ENCODE assay signal across 8 cellular contexts in genomic region chr2:11343344-11343625, GRCh38. TPM values are rescaled to one million over a fixed set of nuclear protein-coding genes. Genes with fewer than 3 reads are reported as not detected.
A peak's percentile ranks its signal among the peaks of the same experiment; 100 is the strongest.
DNase-seq lines count a peak whose midpoint lies in the region; ATAC-seq and TF ChIP-seq lines count a peak whose summit lies in the region.

No MANE protein-coding gene starts in this region.

- no peaks in the 10 kb centered on the region for H3K36me3 ChIP-seq in BE2C
- H3K36me3 ChIP-seq in KOPT-K1 (ENCODE audit: insufficient read depth, low read length): no peaks in the 10 kb centered on the region
- no peaks in the 10 kb centered on the region for H3K36me3 ChIP-seq in duodenal mucosa (ENCODE audit: control insufficient read depth in 1 of 2, insufficient read depth in 2 of 2, low read length in 2 of 2)

- TF ChIP-seq CTCF in BE2C (IDR thresholded peaks at IDR 0.05; ENCODE audit: low read depth, low read length): no peak

- H3K4me1 Mint-ChIP-seq in natural killer cell treated with Interleukin-12 subunit alpha and Interleukin-12 subunit beta and Interleukin-15 and Interleukin-18, amount 100 ng/mL, for 72 hours (ENCODE audit: low read depth in 2 of 2): peaks cover 13 to 18% of the 10 kb centered on the region in 2 donors

- no peaks in the 10 kb centered on the region for H3K4me1 ChIP-seq in BE2C
- peaks cover 28 to 32% of the 10 kb centered on the region in 2 donors for H3K4me1 ChIP-seq in duodenal mucosa (ENCODE audit: control insufficient read depth in 1 of 2, insufficient read depth in 2 of 2, low read length in 2 of 2)

- H3K4me3 ChIP-seq in BE2C (ENCODE audit: low read depth, low read length): peak overlapping the region; percentile 75
- peak overlapping the region; percentile 95 to 98 for H3K4me3 ChIP-seq in duodenal mucosa (ENCODE audit: low read depth in 1 of 2, low read length in 2 of 2)

- peaks cover 5% of the 10 kb centered on the region for H3K36me3 Mint-ChIP-seq in natural killer cell treated with Interleukin-12 subunit alpha and Interleukin-12 subunit beta and Interleukin-15 and Interleukin-18, amount 100 ng/mL, for 72 hours

- DNase-seq in BE2C: no peak
- no peak for DNase-seq in natural killer cell treated with Interleukin-12 subunit alpha and Interleukin-12 subunit beta and Interleukin-15 and Interleukin-18, amount 100 ng/mL, for 72 hours (ENCODE audit: low spot score)
- DNase-seq in anterior cingulate cortex (lab: John Stamatoyannopoulos, UW): no peak
- no peak for DNase-seq in hippocampal formation (lab: John Stamatoyannopoulos, UW)
- DNase-seq in stimulated activated CD8-positive, alpha-beta memory T cell treated with anti-CD3 and anti-CD28 coated beads, Interleukin-4, amount 100 ng/mL, for 48 hours: no peak

- H3K27ac Mint-ChIP-seq in natural killer cell treated with Interleukin-12 subunit alpha and Interleukin-12 subunit beta and Interleukin-15 and Interleukin-18, amount 100 ng/mL, for 72 hours: peak overlapping the region; percentile 77 to 93

- no peaks in the 10 kb centered on the region for H3K27me3 ChIP-seq in BE2C
- no peaks in the 10 kb centered on the region for H3K27me3 ChIP-seq in duodenal mucosa (ENCODE audit: control insufficient read depth in 1 of 2, insufficient read depth in 2 of 2, low read length in 2 of 2)

- H3K27me3 Mint-ChIP-seq in natural killer cell treated with Interleukin-12 subunit alpha and Interleukin-12 subunit beta and Interleukin-15 and Interleukin-18, amount 100 ng/mL, for 72 hours: no peaks in the 10 kb centered on the region

- peak overlapping the region; percentile 66 for H3K27ac ChIP-seq in KOPT-K1 (ENCODE audit: low read depth, low read length, poor library complexity, severe bottlenecking)
- H3K27ac ChIP-seq in duodenal mucosa (ENCODE audit: low read depth, low read length): peak overlapping the region; percentile 88

- H3K9me3 Mint-ChIP-seq in natural killer cell treated with Interleukin-12 subunit alpha and Interleukin-12 subunit beta and Interleukin-15 and Interleukin-18, amount 100 ng/mL, for 72 hours: no peaks in the 10 kb centered on the region

- H3K9me3 ChIP-seq in BE2C (no peaks in the 10 kb centered on the region), KOPT-K1 (ENCODE audit: insufficient read depth, low read length, poor library complexity, severe bottlenecking) (no peaks in the 10 kb centered on the region), duodenal mucosa (ENCODE audit: control insufficient read depth in 1 of 2, low read length in 2 of 2) (no peaks in the 10 kb centered on the region)

- H3K4me3 Mint-ChIP-seq in natural killer cell treated with Interleukin-12 subunit alpha and Interleukin-12 subunit beta and Interleukin-15 and Interleukin-18, amount 100 ng/mL, for 72 hours: peak overlapping the region; percentile 92

- peak overlapping the region; percentile 87 for H3K9ac ChIP-seq in duodenal mucosa (ENCODE audit: low read depth in 1 of 2, low read length in 2 of 2)

- no peak for ATAC-seq in natural killer cell treated with Interleukin-12 subunit alpha and Interleukin-12 subunit beta and Interleukin-15 and Interleukin-18, amount 100 ng/mL, for 72 hours
- no peak for ATAC-seq in HG03432 (IDR thresholded peaks at IDR 0.05; ENCODE audit: unreplicated experiment)

RNA-seq across cellular contexts. Expression of gene ROCK2, which starts 1.2 kb away (rescaled TPM):
- polyA plus RNA-seq in BE2C (2012; ENCODE audit: insufficient read depth, insufficient read length, low read depth): 4.9 TPM
- 10 to 100 TPM; 19.1 to 26.3 TPM for total RNA-seq in natural killer cell treated with Interleukin-12 subunit alpha and Interleukin-12 subunit beta and Interleukin-15 and Interleukin-18, amount 100 ng/mL, for 72 hours
